ENCODE assay signal across 14 cellular contexts in genomic region chr5:80270543-80270942, GRCh38. TPM values are rescaled to one million over a fixed set of nuclear protein-coding genes. Genes with fewer than 3 reads are reported as not detected.
DNase-seq lines count a peak whose midpoint lies in the region; ATAC-seq and TF ChIP-seq lines count a peak whose summit lies in the region.
"Not testable (repeated sequence)": the region's sequence is repeated elsewhere in the genome, so short reads cannot be mapped to it uniquely, and the experiment has no call there.
"Had no signal": no experiment of that assay in that cellular context is flagged by ENCODE, and none has a peak within 500 bp of the region (broad histone marks: within the 10 kb centered on the region; RNA-seq: fewer than 3 reads in every experiment).

No MANE protein-coding gene starts in this region.

- H2AFZ ChIP-seq in OCI-LY7 (ENCODE audit: low read length) = peak overlapping the region; percentile 84

- peak overlapping the region; percentile 93 for H3K27ac Mint-ChIP-seq in activated CD4-positive, alpha-beta T cell treated with anti-CD3 and anti-CD28 coated beads for 36 hours
- peak overlapping the region; percentile 93 for H3K27ac Mint-ChIP-seq in activated T-cell treated with anti-CD3 and anti-CD28 coated beads, Interleukin-2, amount 50 U/mL, for 72 hours
- peak overlapping the region; percentile 94 for H3K27ac Mint-ChIP-seq in activated naive CD8-positive, alpha-beta T cell treated with anti-CD3 and anti-CD28 coated beads for 36 hours

- peak overlapping the region; percentile 1 for H3K4me3 Mint-ChIP-seq in activated CD4-positive, alpha-beta T cell treated with anti-CD3 and anti-CD28 coated beads for 36 hours
- peak overlapping the region; percentile 36 to 74 for H3K4me3 Mint-ChIP-seq in activated T-cell treated with anti-CD3 and anti-CD28 coated beads, Interleukin-2, amount 50 U/mL, for 72 hours
- H3K4me3 Mint-ChIP-seq in activated naive CD8-positive, alpha-beta T cell treated with anti-CD3 and anti-CD28 coated beads for 36 hours = not testable (repeated sequence)

- H3K4me3 ChIP-seq in A673 (ENCODE audit: low read depth, low read length, poor library complexity, severe bottlenecking); OCI-LY7 (ENCODE audit: low read depth, low read length, poor library complexity, severe bottlenecking); fibroblast of villous mesenchyme (ENCODE audit: low read depth, low read length); spleen: not testable (repeated sequence)

- intact Hi-C loops in A673 (cut with micrococcal nuclease; ENCODE audit: unreplicated experiment); OCI-LY7 (cut with micrococcal nuclease; ENCODE audit: unreplicated experiment); activated CD4-positive, alpha-beta T cell treated with anti-CD3 and anti-CD28 coated beads for 36 hours (cut with DNase I, micrococcal nuclease); spleen (cut with DNase I; ENCODE audit: low total_unique reads): not testable (repeated sequence)

- H3K4me1 ChIP-seq in A673 (ENCODE audit: insufficient read depth, low read length, poor library complexity, severe bottlenecking) (peaks cover 17% of the 10 kb centered on the region), OCI-LY7 (ENCODE audit: insufficient read depth, low read length, poor library complexity, severe bottlenecking) (peaks cover 21% of the 10 kb centered on the region), spleen (peaks cover 0 to 22% (median 0%) of the 10 kb centered on the region in 6 donors)

- not testable (repeated sequence) for BruUV-seq in A673 (replicated peaks; lab: Mats Ljungman, UMichigan); OCI-LY7 (replicated peaks; lab: Mats Ljungman, UMichigan)

- ATAC-seq in activated CD4-positive, alpha-beta T cell treated with anti-CD3 and anti-CD28 coated beads for 36 hours = peak; percentile 64
- peak; percentile 56 to 59 for ATAC-seq in activated T-cell treated with anti-CD3 and anti-CD28 coated beads, Interleukin-2, amount 50 U/mL, for 72 hours (replicated peaks in 1 of 2)

- not testable (repeated sequence) for H3K36me3 Mint-ChIP-seq in activated CD4-positive, alpha-beta T cell treated with anti-CD3 and anti-CD28 coated beads for 36 hours (ENCODE audit: low read depth); activated T-cell treated with anti-CD3 and anti-CD28 coated beads, Interleukin-2, amount 50 U/mL, for 72 hours (ENCODE audit: insufficient read depth in 2 of 2); activated naive CD8-positive, alpha-beta T cell treated with anti-CD3 and anti-CD28 coated beads for 36 hours

- WGBS in spleen, 5 donors = 88 to 100% (median 94%) methylated on average over 2 of the region's 2 CpGs

- not testable (repeated sequence) for DNase-seq in A673 (ENCODE audit: low spot score); OCI-LY7 (ENCODE audit: low spot score); activated CD4-positive, alpha-beta T cell treated with anti-CD3 and anti-CD28 coated beads for 36 hours; activated T-cell treated with anti-CD3 and anti-CD28 coated beads, Interleukin-2, amount 50 U/mL, for 72 hours; activated naive CD8-positive, alpha-beta T cell treated with anti-CD3 and anti-CD28 coated beads for 36 hours; spleen
- DNase-seq in Daoy (ENCODE audit: low read depth) (peak; percentile 35), fibroblast of villous mesenchyme (ENCODE audit: low read depth) (peak; percentile 50)

- POLR2A ChIA-PET in A673 (lab: Charles Lee; ENCODE audit: low non-redundant PET) = interaction anchor here (0.7 kb wide), 1 partner anchor 20 kb away, joined by 3 read pairs; no protein-coding TSS in a partner anchor
- POLR2A ChIA-PET in OCI-LY7 (lab: Charles Lee) = interaction anchor here (1.0 to 2.8 kb wide), 3 partner anchors 15 to 83 kb away, joined by 3 to 15 read pairs (median 3); partner anchors contain the start of gene SERINC5
- POLR2A ChIA-PET in activated CD4-positive, alpha-beta T cell treated with anti-CD3 and anti-CD28 coated beads for 36 hours (lab: Charles Lee) = interaction anchor here (0.9 kb wide), 1 partner anchor 188 kb away, joined by 3 read pairs; no protein-coding TSS in a partner anchor

- CTCF ChIA-PET in A673 (lab: Charles Lee); OCI-LY7 (lab: Charles Lee; ENCODE audit: unreplicated experiment): not testable (repeated sequence)
- CTCF ChIA-PET in activated CD4-positive, alpha-beta T cell treated with anti-CD3 and anti-CD28 coated beads for 36 hours (lab: Charles Lee) = interaction anchor here (0.9 to 1.2 kb wide), 3 partner anchors 9 to 179 kb away, joined by 3 read pairs; no protein-coding TSS in a partner anchor

- H3K27ac ChIP-seq in A673 (ENCODE audit: low read depth, low read length, poor library complexity, severe bottlenecking) (peak overlapping the region; percentile 57), spleen (peak overlapping the region in 5 of 8 donors; percentile 16 to 54 (median 46))
- not testable (repeated sequence) for H3K27ac ChIP-seq in OCI-LY7 (ENCODE audit: low read depth, low read length, poor library complexity, severe bottlenecking)

- H3K9me3 ChIP-seq in A673 (ENCODE audit: low read depth, low read length, poor library complexity, severe bottlenecking); OCI-LY7 (ENCODE audit: low read length); spleen: not testable (repeated sequence)

- H3K9me2 ChIP-seq in OCI-LY7 (ENCODE audit: insufficient read depth, low read length) = not testable (repeated sequence)

- H3K36me3 ChIP-seq in A673 (ENCODE audit: insufficient read depth, low read length, poor library complexity, severe bottlenecking); OCI-LY7 (ENCODE audit: insufficient read depth, low read length); spleen: not testable (repeated sequence)

- H3K9me3 Mint-ChIP-seq in activated CD4-positive, alpha-beta T cell treated with anti-CD3 and anti-CD28 coated beads for 36 hours (ENCODE audit: low read depth); activated T-cell treated with anti-CD3 and anti-CD28 coated beads, Interleukin-2, amount 50 U/mL, for 72 hours; activated naive CD8-positive, alpha-beta T cell treated with anti-CD3 and anti-CD28 coated beads for 36 hours: not testable (repeated sequence)

- not testable (repeated sequence) for TF ChIP-seq CTCF in A673 (conservative IDR thresholded peaks at IDR 0.05; ENCODE audit: low read depth, low read length); OCI-LY7 (conservative IDR thresholded peaks at IDR 0.05; ENCODE audit: low read length); fibroblast of villous mesenchyme (IDR thresholded peaks at IDR 0.05; ENCODE audit: insufficient read depth, low read depth, low read length); spleen (IDR thresholded peaks at IDR 0.05 in 8 of 11, conservative IDR thresholded peaks at IDR 0.05 in 3 of 11)

- H3K79me2 ChIP-seq in OCI-LY7 (ENCODE audit: insufficient read depth, low read depth, low read length) = not testable (repeated sequence)

- H3K27me3 ChIP-seq in A673 (replicated peaks; ENCODE audit: insufficient read depth, low read depth, low read length, poor library complexity); spleen (replicated peaks in 1 of 7): not testable (repeated sequence)

- H3K4me2 ChIP-seq in OCI-LY7 (ENCODE audit: low read length) = peak overlapping the region; percentile 35

- TF ChIP-seq POLR2A in spleen (IDR thresholded peaks at IDR 0.05) = not testable (repeated sequence)

- not testable (repeated sequence) for H3K27me3 Mint-ChIP-seq in activated CD4-positive, alpha-beta T cell treated with anti-CD3 and anti-CD28 coated beads for 36 hours; activated T-cell treated with anti-CD3 and anti-CD28 coated beads, Interleukin-2, amount 50 U/mL, for 72 hours (ENCODE audit: low read depth); activated naive CD8-positive, alpha-beta T cell treated with anti-CD3 and anti-CD28 coated beads for 36 hours

- not testable (repeated sequence) for H4K20me1 ChIP-seq in OCI-LY7 (ENCODE audit: insufficient read depth, low read length)

- peaks cover 48% of the 10 kb centered on the region for H3K4me1 Mint-ChIP-seq in activated CD4-positive, alpha-beta T cell treated with anti-CD3 and anti-CD28 coated beads for 36 hours
- peaks cover 51% of the 10 kb centered on the region for H3K4me1 Mint-ChIP-seq in activated T-cell treated with anti-CD3 and anti-CD28 coated beads, Interleukin-2, amount 50 U/mL, for 72 hours (ENCODE audit: low read depth)
- H3K4me1 Mint-ChIP-seq in activated naive CD8-positive, alpha-beta T cell treated with anti-CD3 and anti-CD28 coated beads for 36 hours = peaks cover 27% of the 10 kb centered on the region

RNA-seq across cellular contexts. Expression of gene SERINC5, which starts 14.7 kb away (rescaled TPM):
- total RNA-seq in A673 (2021) (20.6 and 21.0 TPM in 2 replicates), OCI-LY7 (2022) (87.9 and 92.1 TPM in 2 replicates), fibroblast of villous mesenchyme (13.8 and 15.5 TPM in 2 replicates), spleen (10 to 100 TPM; 16.9 to 29.8 (median 25.5) TPM)
- 3.9 and 5.7 TPM in 2 replicates for total RNA-seq in Daoy (2014; rRNA removed; shearing (Covaris generic))
- 21.6 and 31.2 TPM in 2 replicates for total RNA-seq in OCI-LY7 (2014; rRNA removed; shearing (Covaris generic))
- total RNA-seq in activated CD4-positive, alpha-beta T cell treated with anti-CD3 and anti-CD28 coated beads for 36 hours = 10 to 100 TPM; 28.1 to 36.0 TPM
- 10 to 100 TPM; 41.1 to 48.3 TPM for total RNA-seq in activated T-cell treated with anti-CD3 and anti-CD28 coated beads, Interleukin-2, amount 50 U/mL, for 72 hours
- total RNA-seq in activated naive CD8-positive, alpha-beta T cell treated with anti-CD3 and anti-CD28 coated beads for 36 hours = 10 to 100 TPM; 22.0 to 25.1 TPM
- polyA plus RNA-seq in spleen = 1 to 10 TPM; 1.5 to 2.7 (median 2.1) TPM

RNA-seq across cellular contexts. Expression of gene SPZ1, which starts 49.3 kb away (rescaled TPM):
- total RNA-seq in A673 (2021) = not detected in 2 replicates
- total RNA-seq in Daoy (2014; rRNA removed; shearing (Covaris generic)) = not detected in 2 replicates
- total RNA-seq in OCI-LY7 (2014; rRNA removed; shearing (Covaris generic)) = not detected in 2 replicates
- not detected in 2 replicates for total RNA-seq in OCI-LY7 (2022)
- not detected for total RNA-seq in activated CD4-positive, alpha-beta T cell treated with anti-CD3 and anti-CD28 coated beads for 36 hours
- not detected for total RNA-seq in activated T-cell treated with anti-CD3 and anti-CD28 coated beads, Interleukin-2, amount 50 U/mL, for 72 hours
- not detected for total RNA-seq in activated naive CD8-positive, alpha-beta T cell treated with anti-CD3 and anti-CD28 coated beads for 36 hours
- not detected in 2 replicates for total RNA-seq in fibroblast of villous mesenchyme
- not detected for total RNA-seq in spleen
- polyA plus RNA-seq in spleen = not detected
- total RNA-seq: Caco-2, GM23248, HT1080, RPMI7951 had no signal
- polyA plus RNA-seq: BJ, GM23248, IgD-negative memory B cell had no signal
